1 cellular context compared by ENCODE assay signal in genomic region chr4:98963538-98964433, GRCh38.
A peak's percentile ranks its signal among the peaks of the same experiment; 100 is the strongest.
TF ChIP-seq lines count a peak whose summit lies in the region.

No MANE protein-coding gene starts in this region.

TF ChIP-seq in K562, 482 proteins besides CTCF, POLR2A, EP300 and RAD21:
- TF ChIP-seq C11orf30 (IDR thresholded peaks at IDR 0.05; ENCODE audit: low read depth) (peak; percentile 82), MAFK (IDR thresholded peaks at IDR 0.05; ENCODE audit: low read length) (peak; percentile 20; the same call in 1 of the 2 replicates), ZNF316 (IDR thresholded peaks at IDR 0.05) (peak; percentile 88), MAFG (tag; conservative IDR thresholded peaks at IDR 0.05) (peak; percentile 67), SMC3 (conservative IDR thresholded peaks at IDR 0.05; ENCODE audit: insufficient read depth, low read depth, low read length) (no peak), ARID4B (CRISPR knock-in tag; IDR thresholded peaks at IDR 0.05) (no peak), EGR1 (conservative IDR thresholded peaks at IDR 0.05) (peak; percentile 49; the same call in 1 of the 2 replicates), LEF1 (IDR thresholded peaks at IDR 0.05) (0 out of 2 replicates have a peak, but pooled peaks have one; percentile 17), SOX6 (IDR thresholded peaks at IDR 0.05) (no peak), ATF1 (CRISPR knock-in tag; IDR thresholded peaks at IDR 0.05) (no peak), ATF1 (tag; IDR thresholded peaks at IDR 0.05) (no peak), DACH1 (IDR thresholded peaks at IDR 0.05; ENCODE audit: partially characterized antibody) (no peak), MAFF (IDR thresholded peaks at IDR 0.05; ENCODE audit: low read length) (peak; percentile 30; the same call in 1 of the 2 replicates)
